In genomic region chr22:40509401-40510134, GRCh38 we compare ENCODE assay signal across 9 cellular contexts.
DNase-seq lines count a peak whose midpoint lies in the region; ATAC-seq, FAIRE-seq and TF ChIP-seq lines count a peak whose summit lies in the region.
"Had no signal": no experiment of that assay in that cellular context is flagged by ENCODE, and none has a peak within 500 bp of the region (broad histone marks: within the 10 kb centered on the region; RNA-seq: fewer than 3 reads in every experiment).

No MANE protein-coding gene starts in this region.

- ATAC-seq in lower lobe of right lung (peak; percentile 86 to 88), GM19395 (IDR thresholded peaks at IDR 0.05; ENCODE audit: unreplicated experiment) (no peak), HG02981 (IDR thresholded peaks at IDR 0.05; ENCODE audit: unreplicated experiment) (no peak)
- ATAC-seq: activated T-cell treated with anti-CD3 and anti-CD28 coated beads, Interleukin-2, amount 50 U/mL, for 4 hours had no signal

- in situ Hi-C loops in transverse colon (cut with MboI; ENCODE audit: low pct_ligation_motif_present in 1 of 4, low pct_unique_long_range_greater_than_20kb in 1 of 4, low sequenced_read_pairs in 3 of 4), result no loop called here

- H3K36me3 Mint-ChIP-seq in T-helper 2 cell treated with Interferon-gamma antibody and Interleukin-4, amounts not matched to agents 5 μg/mL and 100 μg/mL, for 36 hours (ENCODE audit: low read depth), result no peaks in the 10 kb centered on the region

- H3K27me3 ChIP-seq in Karpas-422 (ENCODE audit: low read length) (no peaks in the 10 kb centered on the region), lower lobe of right lung (ENCODE audit: low read depth) (no peaks in the 10 kb centered on the region), transverse colon (no peaks in the 10 kb centered on the region)

- H2AFZ ChIP-seq in Karpas-422 (ENCODE audit: low read length), result no peak overlapping the region

- DNase-seq in Karpas-422 (no peak), choroid plexus epithelial cell (ENCODE audit: low read depth) (peak; percentile 97), lower lobe of right lung (no peak), transverse colon (peak; percentile 53), HTR-8/SVneo (ENCODE audit: insufficient read length, low spot score) (no peak)
- no peak for DNase-seq in T-helper 2 cell treated with Interferon-gamma antibody and Interleukin-4, amounts not matched to agents 5 μg/mL and 100 μg/mL, for 36 hours (ENCODE audit: low spot score)
- DNase-seq: activated T-cell treated with anti-CD3 and anti-CD28 coated beads, Interleukin-2, amount 50 U/mL, for 4 hours had no signal

- peaks cover 42% of the 10 kb centered on the region for H3K79me2 ChIP-seq in Karpas-422 (ENCODE audit: low read length)

- no peak for FAIRE-seq in HTR-8/SVneo (lab: Jason Lieb, UNC)

- no peak overlapping the region for H3K4me3 ChIP-seq in Karpas-422 (ENCODE audit: low read length)
- H3K4me3 ChIP-seq in choroid plexus epithelial cell (ENCODE audit: low read depth, low read length), result no peak overlapping the region
- H3K4me3 ChIP-seq in lower lobe of right lung, result no peak overlapping the region
- no peak overlapping the region for H3K4me3 ChIP-seq in transverse colon

- no peaks in the 10 kb centered on the region for H3K9me2 ChIP-seq in Karpas-422 (replicated peaks; ENCODE audit: insufficient read depth, low read length)

- peaks cover 2% of the 10 kb centered on the region for H3K4me1 Mint-ChIP-seq in T-helper 2 cell treated with Interferon-gamma antibody and Interleukin-4, amounts not matched to agents 5 μg/mL and 100 μg/mL, for 36 hours (ENCODE audit: low read depth)

- TF ChIP-seq CTCF in choroid plexus epithelial cell (conservative IDR thresholded peaks at IDR 0.05; ENCODE audit: low read depth, low read length) (no peak), lower lobe of right lung (IDR thresholded peaks at IDR 0.05) (no peak), transverse colon (IDR thresholded peaks at IDR 0.05) (no peak)

- whole genome bisulfite sequencing in transverse colon (ENCODE audit: low coverage in 1 of 2), 2 donors, result 21 to 39% methylated on average over 4 of the region's 4 CpGs

- no peak overlapping the region for H3K4me3 Mint-ChIP-seq in T-helper 2 cell treated with Interferon-gamma antibody and Interleukin-4, amounts not matched to agents 5 μg/mL and 100 μg/mL, for 36 hours
- H3K4me3 Mint-ChIP-seq: activated T-cell treated with anti-CD3 and anti-CD28 coated beads, Interleukin-2, amount 50 U/mL, for 4 hours had no signal

- peaks cover 66% of the 10 kb centered on the region for H3K4me1 ChIP-seq in Karpas-422 (ENCODE audit: low read length)
- peaks cover 59% of the 10 kb centered on the region for H3K4me1 ChIP-seq in lower lobe of right lung
- H3K4me1 ChIP-seq in transverse colon, result peaks cover 16 to 52% (median 46%) of the 10 kb centered on the region in 4 donors

- no peaks in the 10 kb centered on the region for H3K27me3 Mint-ChIP-seq in T-helper 2 cell treated with Interferon-gamma antibody and Interleukin-4, amounts not matched to agents 5 μg/mL and 100 μg/mL, for 36 hours (ENCODE audit: low read depth)

- H3K36me3 ChIP-seq in Karpas-422 (ENCODE audit: insufficient read depth, low read length), result no peaks in the 10 kb centered on the region
- no peaks in the 10 kb centered on the region for H3K36me3 ChIP-seq in lower lobe of right lung
- no peaks in the 10 kb centered on the region for H3K36me3 ChIP-seq in transverse colon

- TF ChIP-seq POLR2A in transverse colon (IDR thresholded peaks at IDR 0.05), result no peak

- peak overlapping the region; percentile 28; the same call in 1 of the 2 replicates for H3K9ac ChIP-seq in Karpas-422 (ENCODE audit: low read length)

- intact Hi-C loops in lower lobe of right lung (cut with DNase I) (no loop called here), transverse colon (cut with DNase I; ENCODE audit: low total_unique reads) (loop anchor here (10.0 kb wide), 1 partner anchor 125 kb away; the partner anchor contains the start of gene MRTFA)

- H4K20me1 ChIP-seq in Karpas-422 (ENCODE audit: insufficient read depth, low read depth, low read length), result no peaks in the 10 kb centered on the region

- H3K4me2 ChIP-seq in Karpas-422 (ENCODE audit: low read depth, low read length, poor library complexity, severe bottlenecking), result peak overlapping the region; percentile 22

- H3K27ac ChIP-seq in Karpas-422 (ENCODE audit: low read length) (peak overlapping the region; percentile 62; the same call in 1 of the 2 replicates), lower lobe of right lung (peak overlapping the region; percentile 80), transverse colon (peak overlapping the region; percentile 74 to 87 (median 80))

- H3K9me3 ChIP-seq in Karpas-422 (ENCODE audit: low read length), result no peaks in the 10 kb centered on the region
- H3K9me3 ChIP-seq in lower lobe of right lung, result no peaks in the 10 kb centered on the region
- no peaks in the 10 kb centered on the region for H3K9me3 ChIP-seq in transverse colon

- H3K27ac Mint-ChIP-seq in T-helper 2 cell treated with Interferon-gamma antibody and Interleukin-4, amounts not matched to agents 5 μg/mL and 100 μg/mL, for 36 hours, result no peak overlapping the region

- TF ChIP-seq EP300 in transverse colon (IDR thresholded peaks at IDR 0.05; ENCODE audit: low read depth), result no peak

- no peaks in the 10 kb centered on the region for H3K9me3 Mint-ChIP-seq in T-helper 2 cell treated with Interferon-gamma antibody and Interleukin-4, amounts not matched to agents 5 μg/mL and 100 μg/mL, for 36 hours
- H3K9me3 Mint-ChIP-seq: activated T-cell treated with anti-CD3 and anti-CD28 coated beads, Interleukin-2, amount 50 U/mL, for 4 hours had no signal

Comparison
In these comparisons a context has a peak if more than half of its experiments do, and no peak if none do; other contexts are left out.
1. DNase-seq: peak in choroid plexus epithelial cell (single experiment) and transverse colon (single experiment); none in Karpas-422 (single experiment), lower lobe of right lung (single experiment), HTR-8/SVneo (single experiment) and T-helper 2 cell treated with Interferon-gamma antibody and Interleukin-4, amounts not matched to agents 5 μg/mL and 100 μg/mL, for 36 hours (single experiment).
2. ATAC-seq: peak in lower lobe of right lung (2 of 2); none in GM19395 (single experiment) and HG02981 (single experiment).
3. Peak in every context shown above with its lines, with median percentiles within 50 percentile points of each other: H3K27ac ChIP-seq.